In genomic region chr9:69063839-69064238, GRCh38 we compare ENCODE assay signal across 20 cellular contexts. TPM values are rescaled to one million over a fixed set of nuclear protein-coding genes. Genes with fewer than 3 reads are reported as not detected.
A peak's percentile ranks its signal among the peaks of the same experiment; 100 is the strongest.
DNase-seq lines count a peak whose midpoint lies in the region; ATAC-seq and TF ChIP-seq lines count a peak whose summit lies in the region.
"Had no signal": no experiment of that assay in that cellular context is flagged by ENCODE, and none has a peak within 500 bp of the region (broad histone marks: within the 10 kb centered on the region; RNA-seq: fewer than 3 reads in every experiment).

No MANE protein-coding gene starts in this region.

- H3K9me2 ChIP-seq in GM23338 (ENCODE audit: insufficient read depth) (no peaks in the 10 kb centered on the region), Karpas-422 (replicated peaks; ENCODE audit: insufficient read depth, low read length) (no peaks in the 10 kb centered on the region)

- peak overlapping the region; percentile 61; the same call in 1 of the 2 replicates for H3K27ac Mint-ChIP-seq in GM23338
- no peak overlapping the region for H3K27ac Mint-ChIP-seq in type B pancreatic cell

- 0 out of 2 replicates have a peak, but pooled peaks cover 5% of the 10 kb centered on the region for H3F3A ChIP-seq in GM23338 (replicated peaks; ENCODE audit: low read depth)

- no peaks in the 10 kb centered on the region; the same call in 1 of the 2 replicates for H3K36me3 ChIP-seq in GM23338 (ENCODE audit: insufficient read depth)
- H3K36me3 ChIP-seq in Karpas-422 (ENCODE audit: insufficient read depth, low read length), result peaks cover 19% of the 10 kb centered on the region

- no peak for DNase-seq in GM23338 (ENCODE audit: low spot score)
- DNase-seq in Karpas-422, result no peak
- DNase-seq in islet precursor cell, result peak; percentile 38
- DNase-seq in type B pancreatic cell (ENCODE audit: extremely low spot score, unreplicated experiment), result peak; percentile 11
- no peak for DNase-seq in stimulated activated naive CD4-positive, alpha-beta T cell (lab: John Stamatoyannopoulos, UW)
- DNase-seq in hepatic stellate cell (ENCODE audit: low spot score), result no peak
- DNase-seq: 8988T; CD4-positive, alpha-beta memory T cell; DMS153; DMS79; GDM1; HCEC 1CT had no signal

- H3K4me3 Mint-ChIP-seq in GM23338 (no peak overlapping the region), type B pancreatic cell (no peak overlapping the region)
- H3K4me3 Mint-ChIP-seq: CD14-positive monocyte; CD4-positive, alpha-beta memory T cell had no signal

- H4K20me1 ChIP-seq in GM23338 (replicated peaks; ENCODE audit: insufficient read depth) (no peaks in the 10 kb centered on the region), Karpas-422 (ENCODE audit: insufficient read depth, low read depth, low read length) (no peaks in the 10 kb centered on the region)

- no peaks in the 10 kb centered on the region for H3K9me3 ChIP-seq in Karpas-422 (ENCODE audit: low read length)
- H3K9me3 ChIP-seq: BLaER1 had no signal

- H3K4me3 ChIP-seq in GM23338, result no peak overlapping the region
- H3K4me3 ChIP-seq in Karpas-422 (ENCODE audit: low read length), result 0 out of 2 replicates have a peak overlapping the region, but pooled peaks have one; percentile 14
- H3K4me3 ChIP-seq: BLaER1 had no signal

- TF ChIP-seq CTCF in GM23338 (conservative IDR thresholded peaks at IDR 0.05; ENCODE audit: low read depth in 2 of 2), result no peak
- TF ChIP-seq CTCF in type B pancreatic cell (conservative IDR thresholded peaks at IDR 0.05), result no peak

- no peaks in the 10 kb centered on the region for H3K27me3 ChIP-seq in GM23338 (ENCODE audit: insufficient read depth)
- H3K27me3 ChIP-seq in Karpas-422 (ENCODE audit: low read length), result no peaks in the 10 kb centered on the region
- H3K27me3 ChIP-seq: BLaER1 had no signal

- H2AFZ ChIP-seq in GM23338, result no peak overlapping the region
- H2AFZ ChIP-seq in Karpas-422 (ENCODE audit: low read length), result no peak overlapping the region

- H3K27ac ChIP-seq in GM23338 (ENCODE audit: low read depth) (peak overlapping the region; percentile 52; the same call in 1 of the 2 replicates), Karpas-422 (ENCODE audit: low read length) (peak overlapping the region; percentile 76)
- H3K27ac ChIP-seq: BLaER1 had no signal

- H3K4me1 ChIP-seq in GM23338 (ENCODE audit: insufficient read depth) (peaks cover 32% of the 10 kb centered on the region), Karpas-422 (ENCODE audit: low read length) (peaks cover 20% of the 10 kb centered on the region)

- peak overlapping the region; percentile 38 for H3K9ac ChIP-seq in Karpas-422 (ENCODE audit: low read length)
- H3K9ac ChIP-seq: BLaER1 had no signal

- H3K79me2 ChIP-seq in GM23338 (replicated peaks; ENCODE audit: insufficient read depth) (peaks cover 12% of the 10 kb centered on the region; the same call in 1 of the 2 replicates), Karpas-422 (ENCODE audit: low read length) (peaks cover 33% of the 10 kb centered on the region)

- H3K36me3 Mint-ChIP-seq in GM23338 (ENCODE audit: low read depth) (peaks cover 61% of the 10 kb centered on the region), type B pancreatic cell (peaks cover 17% of the 10 kb centered on the region)

- no peak for ATAC-seq in GM23338
- ATAC-seq in GM19455 (IDR thresholded peaks at IDR 0.05; ENCODE audit: unreplicated experiment), result no peak
- ATAC-seq: HepG2 had no signal

- H3K9me3 Mint-ChIP-seq in GM23338, result no peaks in the 10 kb centered on the region
- no peaks in the 10 kb centered on the region for H3K9me3 Mint-ChIP-seq in type B pancreatic cell
- H3K9me3 Mint-ChIP-seq: CD14-positive monocyte; CD4-positive, alpha-beta memory T cell had no signal

- H3K27me3 Mint-ChIP-seq in GM23338 (ENCODE audit: insufficient read depth, low read depth, poor library complexity) (peaks cover 1% of the 10 kb centered on the region), type B pancreatic cell (no peaks in the 10 kb centered on the region)
- H3K27me3 Mint-ChIP-seq: CD4-positive, alpha-beta memory T cell had no signal

- H3K4me2 ChIP-seq in GM23338 (no peak overlapping the region), Karpas-422 (ENCODE audit: low read depth, low read length, poor library complexity, severe bottlenecking) (peak overlapping the region; percentile 58)
- H3K4me2 ChIP-seq: BLaER1 had no signal

- H3K4me1 Mint-ChIP-seq in GM23338, result peaks cover 32% of the 10 kb centered on the region
- H3K4me1 Mint-ChIP-seq in type B pancreatic cell (ENCODE audit: unreplicated experiment), result no peaks in the 10 kb centered on the region
- H3K4me1 Mint-ChIP-seq: CD14-positive monocyte; CD4-positive, alpha-beta memory T cell had no signal

TF ChIP-seq in GM23338, 12 proteins besides CTCF, POLR2A, EP300 and RAD21 (continues in another document):
- TF ChIP-seq ETS1 (IDR thresholded peaks at IDR 0.05) (no peak), CREB1 (CRISPR knock-in tag; IDR thresholded peaks at IDR 0.05; ENCODE audit: low read depth) (no peak), POLR2AphosphoS5 (IDR thresholded peaks at IDR 0.05; ENCODE audit: low read depth) (no peak), STAT1 (IDR thresholded peaks at IDR 0.05; ENCODE audit: unreplicated experiment) (no peak), NANOG (IDR thresholded peaks at IDR 0.05; ENCODE audit: borderline replicate concordance) (no peak), EZH2 (IDR thresholded peaks at IDR 0.05; ENCODE audit: low read depth, unreplicated experiment) (no peak), REST (IDR thresholded peaks at IDR 0.05; ENCODE audit: unreplicated experiment) (no peak)

RNA-seq across cellular contexts. Expression of gene FXN, which starts 28.3 kb away (rescaled TPM):
- total RNA-seq in GM23338 (2014; rRNA removed; shearing (Covaris generic)), result 17.8 and 26.1 TPM in 2 replicates
- polyA plus RNA-seq in GM23338 (2016; fragmentation: Nextera tagmentation; extraction: Ambion mirVana), result 55.0 and 66.4 TPM in 2 replicates
- total RNA-seq in Karpas-422 (2014; rRNA removed; shearing (Covaris generic); ENCODE audit: low replicate concordance), result 8.3 and 26.3 TPM in 2 replicates
- 17.7 and 22.0 TPM in 2 replicates for total RNA-seq in type B pancreatic cell (ENCODE audit: low replicate concordance)

RNA-seq across cellular contexts. Expression of gene PRKACG, which starts 49.9 kb away (rescaled TPM):
- not detected in 2 replicates for total RNA-seq in GM23338 (2014; rRNA removed; shearing (Covaris generic))
- not detected in 2 replicates for polyA plus RNA-seq in GM23338 (2016; fragmentation: Nextera tagmentation; extraction: Ambion mirVana)
- total RNA-seq in Karpas-422 (2014; rRNA removed; shearing (Covaris generic); ENCODE audit: low replicate concordance), result not detected in 2 replicates
- total RNA-seq in type B pancreatic cell (ENCODE audit: low replicate concordance), result not detected in 2 replicates
- total RNA-seq: A673; CD4-positive, alpha-beta memory T cell; Daoy; H4; HepG2 had no signal
- polyA plus RNA-seq: AG04450; CD14-positive monocyte; CD4-positive, alpha-beta memory T cell; HepG2 had no signal

Comparison
In these comparisons a context has a peak if more than half of its experiments do, and no peak if none do; other contexts are left out.
1. DNase-seq: peak in islet precursor cell (single experiment) and type B pancreatic cell (single experiment); none in GM23338 (single experiment), Karpas-422 (single experiment), stimulated activated naive CD4-positive, alpha-beta T cell (0 of 6) and hepatic stellate cell (single experiment).